11 cellular contexts compared by ENCODE assay signal in the genomic region with DNA sequence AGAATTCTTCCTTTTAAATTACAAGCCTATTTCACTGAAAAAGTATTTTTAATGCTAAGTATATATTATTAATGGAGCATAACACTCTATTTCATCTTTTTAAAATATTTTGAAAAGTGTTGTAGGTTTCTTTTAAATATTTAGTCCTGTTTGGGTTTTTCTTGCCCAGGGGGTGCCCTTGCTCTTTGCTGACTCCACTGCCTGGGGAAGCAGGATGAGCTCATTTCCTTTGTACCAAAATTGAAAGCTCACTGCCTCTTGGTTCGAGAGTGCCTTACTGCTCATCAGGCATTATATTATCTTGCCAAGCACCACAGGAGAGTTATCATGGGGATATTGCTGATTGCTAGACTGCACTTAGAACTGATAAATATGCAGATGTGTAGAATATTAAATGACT.
DNase-seq lines count a peak whose midpoint lies in the region; ATAC-seq and TF ChIP-seq lines count a peak whose summit lies in the region.
"Had no signal": no experiment of that assay in that cellular context is flagged by ENCODE, and none has a peak within 500 bp of the region (broad histone marks: within the 10 kb centered on the region; RNA-seq: fewer than 3 reads in every experiment).

No MANE protein-coding gene starts in this region.

- H3K4ac ChIP-seq in IMR-90 (ENCODE audit: low read depth, low read length) (no peak overlapping the region), mesendoderm (ENCODE audit: low read depth, low read length) (no peak overlapping the region)

- BruUV-seq in IMR-90 (replicated peaks; lab: Mats Ljungman, UMichigan) = no TSS peak

- H3K9me3 ChIP-seq in IMR-90 (ENCODE audit: control insufficient read depth, insufficient read depth, low read length) = no peaks in the 10 kb centered on the region

- H3K23ac ChIP-seq in IMR-90 (ENCODE audit: low read depth, low read length) (no peak overlapping the region), mesendoderm (ENCODE audit: low read length) (no peak overlapping the region)

- DNase-seq in IMR-90 (peak; percentile 66), astrocyte of the spinal cord (ENCODE audit: low read depth, low spot score) (peak; percentile 40), mesendoderm (peak; percentile 67), NCI-H1436 (lab: John Stamatoyannopoulos, UW) (no peak), 8988T (no peak), NCI-H2107 (lab: John Stamatoyannopoulos, UW) (no peak), NCI-H526 treated with DMSO at 0.1 percent for 48 hours (lab: John Stamatoyannopoulos, UW) (no peak)
- DNase-seq: activated T-cell treated with anti-CD3 and anti-CD28 coated beads, Interleukin-2, amount 50 U/mL, for 72 hours; NCI-H187 treated with DMSO at 0.1 percent for 48 hours; T-cell had no signal

- H3K79me1 ChIP-seq in IMR-90 (ENCODE audit: low read depth in 1 of 2, low read length in 2 of 2) = no peaks in the 10 kb centered on the region
- no peaks in the 10 kb centered on the region for H3K79me1 ChIP-seq in mesendoderm (ENCODE audit: low read length)

- POLR2A ChIA-PET in IMR-90 (lab: Charles Lee; ENCODE audit: unreplicated experiment) = no interaction called here

- no peak overlapping the region for H3K56ac ChIP-seq in IMR-90 (ENCODE audit: extremely low read depth, insufficient read depth, low read length)
- no peak overlapping the region for H3K56ac ChIP-seq in mesendoderm (ENCODE audit: low read length)

- TF ChIP-seq RAD21 in IMR-90 (IDR thresholded peaks at IDR 0.05; ENCODE audit: low read length) = peak; percentile 68

- no peak overlapping the region for H3K14ac ChIP-seq in IMR-90 (replicated peaks; ENCODE audit: low read depth, low read length)

- no peaks in the 10 kb centered on the region for H3K79me2 ChIP-seq in mesendoderm (ENCODE audit: control insufficient read depth, insufficient read depth, low read length)

- peak overlapping the region; percentile 87 for H3K4me2 ChIP-seq in IMR-90 (ENCODE audit: low read depth, low read length)
- no peak overlapping the region for H3K4me2 ChIP-seq in mesendoderm (ENCODE audit: low read length)

- H2BK5ac ChIP-seq in IMR-90 (ENCODE audit: low read depth, low read length, poor library complexity, severe bottlenecking) (no peak overlapping the region), mesendoderm (ENCODE audit: low read length) (no peak overlapping the region)

- no CpG with 5 or more reads among the region's 1 CpG for WGBS in IMR-90 (ENCODE audit: extremely low coverage in 2 of 2, insufficient read length in 1 of 2), 2 experiments
- WGBS in mesendoderm (ENCODE audit: extremely low coverage, insufficient coverage, low lambda C conversion rate) = no CpG with 5 or more reads among the region's 1 CpG

- no peak overlapping the region for H2BK20ac ChIP-seq in IMR-90 (ENCODE audit: low read depth, low read length)

- intact Hi-C loops in IMR-90 (cut with micrococcal nuclease) = loop anchor here (1.0 kb wide), 1 partner anchor 151 kb away; no protein-coding TSS in a partner anchor

- ATAC-seq in GM18867 (IDR thresholded peaks at IDR 0.05; ENCODE audit: unreplicated experiment) (peak; percentile 65), IMR-90 (ENCODE audit: low read depth) (peak; percentile 93)
- ATAC-seq: activated T-cell treated with anti-CD3 and anti-CD28 coated beads, Interleukin-2, amount 50 U/mL, for 72 hours; T-cell had no signal

- in situ Hi-C loops in IMR-90 (cut with MboI; ENCODE audit: low sequenced_read_pairs) (no loop called here), astrocyte of the spinal cord (cut with HindIII; ENCODE audit: low sequenced_read_pairs) (no loop called here)

- peak overlapping the region; percentile 9 for H2BK120ac ChIP-seq in IMR-90 (ENCODE audit: low read depth, low read length)
- no peak overlapping the region for H2BK120ac ChIP-seq in mesendoderm (ENCODE audit: low read depth, low read length)

- H2AK9ac ChIP-seq in IMR-90 (replicated peaks; ENCODE audit: low read depth, low read length, poor library complexity) = no peak overlapping the region

- H4K8ac ChIP-seq in IMR-90 (ENCODE audit: low read depth in 2 of 2, low read length in 2 of 2) (peak overlapping the region in 1 of 2 experiments; percentile 47; a peak in 1 of 4 replicates), mesendoderm (ENCODE audit: low read depth, low read length) (no peak overlapping the region)

- H3K27me3 ChIP-seq in IMR-90 (ENCODE audit: control insufficient read depth, insufficient read depth, low read length) (no peaks in the 10 kb centered on the region), mesendoderm (ENCODE audit: insufficient read depth, low read length, poor library complexity) (no peaks in the 10 kb centered on the region)

- H2AFZ ChIP-seq in IMR-90 (replicated peaks; ENCODE audit: low read length, poor library complexity) = no peak overlapping the region

- TF ChIP-seq CTCF in IMR-90 (conservative IDR thresholded peaks at IDR 0.05; ENCODE audit: low read depth, low read length) (peak; percentile 52), astrocyte of the spinal cord (IDR thresholded peaks at IDR 0.05; ENCODE audit: low read depth, low read length) (peak; percentile 8)

- no peak for TF ChIP-seq POLR2A in IMR-90 (IDR thresholded peaks at IDR 0.05; ENCODE audit: low read depth, low read length)

- CTCF ChIA-PET in IMR-90 (lab: Yijun Ruan, JAX) = interaction anchor here (0.9 to 1.8 kb wide), 9 partner anchors 14 to 169 kb away, joined by 3 to 8 read pairs (median 5); no protein-coding TSS in a partner anchor

- H4K91ac ChIP-seq in IMR-90 (ENCODE audit: insufficient read depth, low read depth, low read length) = no peak overlapping the region

- H3K36me3 ChIP-seq in IMR-90 (ENCODE audit: control insufficient read depth, insufficient read depth, low read length) (no peaks in the 10 kb centered on the region), mesendoderm (ENCODE audit: control insufficient read depth, insufficient read depth, low read length) (no peaks in the 10 kb centered on the region)

- H3K4me1 ChIP-seq in IMR-90 (ENCODE audit: control insufficient read depth, insufficient read depth, low read length) = no peaks in the 10 kb centered on the region; the same call in 1 of the 2 replicates
- no peaks in the 10 kb centered on the region for H3K4me1 ChIP-seq in mesendoderm (ENCODE audit: control insufficient read depth, low read depth, low read length)

- no peaks in the 10 kb centered on the region for H4K20me1 ChIP-seq in IMR-90 (ENCODE audit: insufficient read depth, low read length)

- H3K18ac ChIP-seq in IMR-90 (ENCODE audit: low read depth, low read length) = peak overlapping the region; percentile 55; the same call in 1 of the 2 replicates
- no peak overlapping the region for H3K18ac ChIP-seq in mesendoderm (ENCODE audit: low read length)

- no peaks in the 10 kb centered on the region for H3K9me1 ChIP-seq in IMR-90 (ENCODE audit: insufficient read depth, low read length)

- H2BK15ac ChIP-seq in IMR-90 (ENCODE audit: low read depth, low read length) = no peak overlapping the region
- no peak overlapping the region for H2BK15ac ChIP-seq in mesendoderm (replicated peaks; ENCODE audit: low read depth)

- H3K4me3 ChIP-seq in IMR-90 (ENCODE audit: insufficient read depth, low read depth, low read length) = no peak overlapping the region; the same call in 1 of the 2 replicates
- H3K4me3 ChIP-seq in astrocyte of the spinal cord (ENCODE audit: low read depth, low read length) = no peak overlapping the region
- H3K4me3 ChIP-seq in mesendoderm (ENCODE audit: low read length) = no peak overlapping the region

- dilution Hi-C loops in IMR-90 (cut with HindIII; ENCODE audit: low sequenced_read_pairs, unreplicated experiment) = no loop called here

- no peak overlapping the region; the same call in 1 of the 2 replicates for H4K5ac ChIP-seq in IMR-90 (ENCODE audit: low read depth, low read length)
- H4K5ac ChIP-seq in mesendoderm (ENCODE audit: low read length) = no peak overlapping the region

- H3K9ac ChIP-seq in IMR-90 (ENCODE audit: low read depth, low read length) = peak overlapping the region; percentile 55
- H3K9ac ChIP-seq in mesendoderm (ENCODE audit: low read length) = no peak overlapping the region

- no peak overlapping the region for H3K27ac ChIP-seq in IMR-90 (ENCODE audit: insufficient read depth, low read length)
- no peak overlapping the region for H3K27ac ChIP-seq in mesendoderm (ENCODE audit: low read depth, low read length)

- H2AK5ac ChIP-seq in IMR-90 (ENCODE audit: low read depth, low read length) = no peak overlapping the region
- H2AK5ac ChIP-seq in mesendoderm (ENCODE audit: low read length) = no peak overlapping the region

TF ChIP-seq in IMR-90, 13 proteins besides CTCF, POLR2A, EP300 and RAD21:
- TF ChIP-seq, protein P1, sequence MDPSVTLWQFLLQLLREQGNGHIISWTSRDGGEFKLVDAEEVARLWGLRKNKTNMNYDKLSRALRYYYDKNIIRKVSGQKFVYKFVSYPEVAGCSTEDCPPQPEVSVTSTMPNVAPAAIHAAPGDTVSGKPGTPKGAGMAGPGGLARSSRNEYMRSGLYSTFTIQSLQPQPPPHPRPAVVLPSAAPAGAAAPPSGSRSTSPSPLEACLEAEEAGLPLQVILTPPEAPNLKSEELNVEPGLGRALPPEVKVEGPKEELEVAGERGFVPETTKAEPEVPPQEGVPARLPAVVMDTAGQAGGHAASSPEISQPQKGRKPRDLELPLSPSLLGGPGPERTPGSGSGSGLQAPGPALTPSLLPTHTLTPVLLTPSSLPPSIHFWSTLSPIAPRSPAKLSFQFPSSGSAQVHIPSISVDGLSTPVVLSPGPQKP (IDR thresholded peaks at IDR 0.05; ENCODE audit: borderline replicate concordance, low read depth, low read length) = no peak
- TF ChIP-seq SMC3 (IDR thresholded peaks at IDR 0.05; ENCODE audit: low read depth, low read length) = peak; percentile 58

Comparison
In these comparisons a context has a peak if more than half of its experiments do, and no peak if none do; other contexts are left out.
1. DNase-seq: peak in IMR-90 (single experiment), astrocyte of the spinal cord (single experiment) and mesendoderm (single experiment); none in NCI-H1436 (single experiment), 8988T (single experiment), NCI-H2107 (single experiment) and NCI-H526 treated with DMSO at 0.1 percent for 48 hours (single experiment).